Comparison of ENCODE assay signal across 19 cellular contexts in the genomic region with DNA sequence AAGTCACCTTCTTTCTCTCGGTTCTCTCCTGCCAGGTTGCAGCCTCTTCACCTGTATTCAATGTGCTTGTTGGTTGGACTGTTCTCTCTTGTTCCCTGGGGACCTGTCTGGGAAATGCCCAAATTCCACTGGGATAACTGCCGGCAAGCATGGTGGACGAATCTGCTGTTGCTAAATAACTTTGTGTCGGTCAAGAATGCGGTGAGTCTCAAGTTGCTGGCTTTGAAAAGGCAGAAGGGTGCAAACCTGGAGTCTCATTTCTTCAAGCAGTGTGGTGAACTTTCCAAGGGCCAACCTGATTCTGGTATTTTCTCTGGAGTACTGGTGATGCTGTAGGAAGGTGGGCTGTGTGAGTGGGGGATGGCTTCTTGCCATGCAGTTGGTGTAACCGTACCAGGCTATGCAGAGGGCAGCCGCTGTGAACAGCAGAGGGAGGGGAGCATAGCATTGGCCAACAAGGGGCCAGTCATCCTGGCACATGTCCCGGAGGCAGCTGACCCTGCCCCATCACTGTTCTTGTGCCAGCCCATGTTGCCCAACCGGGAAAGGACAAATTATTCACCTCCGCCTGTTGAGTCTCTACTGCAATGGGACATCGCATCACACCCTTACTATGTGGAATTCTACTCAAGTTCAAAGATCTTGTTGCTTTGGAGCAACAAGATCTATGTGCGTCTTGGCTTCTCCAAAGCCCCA.
DNase-seq lines count a peak whose midpoint lies in the region; ATAC-seq and TF ChIP-seq lines count a peak whose summit lies in the region.
"Had no signal": no experiment of that assay in that cellular context is flagged by ENCODE, and none has a peak within 500 bp of the region (broad histone marks: within the 10 kb centered on the region; RNA-seq: fewer than 3 reads in every experiment).

No MANE protein-coding gene starts in this region.

- no peak overlapping the region for H3K4me2 ChIP-seq in neural progenitor cell

- peaks cover 11% of the 10 kb centered on the region for H3K27me3 Mint-ChIP-seq in neural progenitor cell (ENCODE audit: insufficient read depth, low read depth)

- H3K9me3 ChIP-seq in neural progenitor cell (ENCODE audit: low read depth) = no peaks in the 10 kb centered on the region
- H3K9me3 ChIP-seq in aorta (ENCODE audit: control insufficient read depth, low read length) = no peaks in the 10 kb centered on the region

- no peak overlapping the region for H3K4me3 ChIP-seq in cardiac fibroblast (replicated peaks in 1 of 2; ENCODE audit: low read depth in 2 of 2, low read length in 2 of 2)
- H3K4me3 ChIP-seq in neural progenitor cell = no peak overlapping the region
- H3K4me3 ChIP-seq in aorta (ENCODE audit: low read length in 2 of 2) = no peak overlapping the region
- H3K4me3 ChIP-seq: K562 had no signal

- TF ChIP-seq CTCF in cardiac fibroblast (IDR thresholded peaks at IDR 0.05; ENCODE audit: low read depth, low read length) (no peak), neural progenitor cell (IDR thresholded peaks at IDR 0.05) (no peak)

- peaks cover 5% of the 10 kb centered on the region for H3K4me1 ChIP-seq in neural progenitor cell
- peaks cover 4 to 7% of the 10 kb centered on the region in 2 donors for H3K4me1 ChIP-seq in aorta (ENCODE audit: control insufficient read depth in 1 of 2, insufficient read depth in 2 of 2, low read length in 2 of 2)

- H2AFZ ChIP-seq in neural progenitor cell (replicated peaks) = no peak overlapping the region

- H3K9me3 Mint-ChIP-seq in neural progenitor cell = no peaks in the 10 kb centered on the region
- H3K9me3 Mint-ChIP-seq: nephron had no signal

- WGBS in aorta, 2 donors = 28 to 30% methylated on average over 12 of the region's 12 CpGs

- DNase-seq in left cardiac atrium (peak; percentile 53), Right ventricle myocardium superior (no peak), cardiac fibroblast (ENCODE audit: low read depth in 2 of 2) (peak; percentile 43 to 73), neural progenitor cell (ENCODE audit: low spot score) (no peak), aorta (peak; percentile 78 to 90)
- no peak for DNase-seq in activated CD4-positive, alpha-beta T cell treated with anti-CD3 and anti-CD28 coated beads for 4 hours
- DNase-seq: activated CD4-positive, alpha-beta T cell treated with anti-CD3 and anti-CD28 coated beads, Interleukin-2, amount 50 U/mL, for 4 hours; activated T-cell treated with anti-CD3 and anti-CD28 coated beads for 4 hours; amniotic stem cell; MV-4-11; NCI-H187 treated with DMSO at 0.1 percent for 48 hours; NCI-H748 treated with DMSO at 0.1 percent for 48 hours; OCI-M1; SIG-M5; T-helper 1 cell had no signal

- ATAC-seq in left cardiac atrium (peak in 1 of 2 donors; percentile 85), Right ventricle myocardium superior (ENCODE audit: poor library complexity) (no peak), aorta (ENCODE audit: low FRiP score) (peak; percentile 39), HG02798 (IDR thresholded peaks at IDR 0.05; ENCODE audit: poor library complexity, unreplicated experiment) (no peak), SK-N-SH treated with all-trans-retinoic acid at 6 μM for 48 hours (no peak)
- ATAC-seq: K562 had no signal

- no peak overlapping the region for H3K9ac ChIP-seq in neural progenitor cell

- no peaks in the 10 kb centered on the region for H3F3A ChIP-seq in neural progenitor cell (ENCODE audit: low read depth)

- H4K20me1 ChIP-seq in neural progenitor cell (ENCODE audit: low read depth) = no peaks in the 10 kb centered on the region

- H3K36me3 ChIP-seq in neural progenitor cell (no peaks in the 10 kb centered on the region), aorta (ENCODE audit: control insufficient read depth in 1 of 2, insufficient read depth in 2 of 2, low read length in 1 of 2) (no peaks in the 10 kb centered on the region)

- no peak overlapping the region for H3K4me3 Mint-ChIP-seq in neural progenitor cell
- H3K4me3 Mint-ChIP-seq: nephron had no signal

- no peaks in the 10 kb centered on the region for H3K27me3 ChIP-seq in neural progenitor cell
- H3K27me3 ChIP-seq in aorta (ENCODE audit: control insufficient read depth in 1 of 2, insufficient read depth in 2 of 2, low read length in 1 of 2) = no peaks in the 10 kb centered on the region

- intact Hi-C loops in left cardiac atrium (cut with DNase I) (no loop called here), Right ventricle myocardium superior (cut with DNase I) (no loop called here), aorta (cut with DNase I) (loop anchor here (2.0 to 10.0 kb wide), 3 partner anchors 47 to 167 kb away; no protein-coding TSS in a partner anchor)

- H3K27ac ChIP-seq in neural progenitor cell (no peak overlapping the region), aorta (ENCODE audit: low read depth in 1 of 2, low read length in 2 of 2) (peak overlapping the region; percentile 20 to 55)

- H3K4me1 Mint-ChIP-seq in neural progenitor cell = peaks cover 27% of the 10 kb centered on the region

- no peaks in the 10 kb centered on the region for H3K36me3 Mint-ChIP-seq in neural progenitor cell

- peak overlapping the region; percentile 51 for H3K27ac Mint-ChIP-seq in neural progenitor cell

- no peaks in the 10 kb centered on the region for H3K79me2 ChIP-seq in neural progenitor cell (ENCODE audit: low read depth)

TF ChIP-seq in SK-N-SH treated with all-trans-retinoic acid at 6 μM for 48 hours, 23 proteins besides CTCF, POLR2A, EP300 and RAD21:
- TF ChIP-seq ESRRG (CRISPR knock-in tag; IDR thresholded peaks at IDR 0.05) = no peak
TF ChIP-seq in SK-N-SH treated with all-trans-retinoic acid at 6 μM for 48 hours: peak in this region for 0.

Comparison
In these comparisons a context has a peak if more than half of its experiments do, and no peak if none do; other contexts are left out.
1. DNase-seq: peak in left cardiac atrium (single experiment), cardiac fibroblast (2 of 2) and aorta (2 of 2); none in Right ventricle myocardium superior (single experiment), neural progenitor cell (single experiment) and activated CD4-positive, alpha-beta T cell treated with anti-CD3 and anti-CD28 coated beads for 4 hours (0 of 2).
2. intact Hi-C loops: an anchor here in aorta (2.0 to 10.0 kb wide); none called in left cardiac atrium and Right ventricle myocardium superior.